In the genomic region with DNA sequence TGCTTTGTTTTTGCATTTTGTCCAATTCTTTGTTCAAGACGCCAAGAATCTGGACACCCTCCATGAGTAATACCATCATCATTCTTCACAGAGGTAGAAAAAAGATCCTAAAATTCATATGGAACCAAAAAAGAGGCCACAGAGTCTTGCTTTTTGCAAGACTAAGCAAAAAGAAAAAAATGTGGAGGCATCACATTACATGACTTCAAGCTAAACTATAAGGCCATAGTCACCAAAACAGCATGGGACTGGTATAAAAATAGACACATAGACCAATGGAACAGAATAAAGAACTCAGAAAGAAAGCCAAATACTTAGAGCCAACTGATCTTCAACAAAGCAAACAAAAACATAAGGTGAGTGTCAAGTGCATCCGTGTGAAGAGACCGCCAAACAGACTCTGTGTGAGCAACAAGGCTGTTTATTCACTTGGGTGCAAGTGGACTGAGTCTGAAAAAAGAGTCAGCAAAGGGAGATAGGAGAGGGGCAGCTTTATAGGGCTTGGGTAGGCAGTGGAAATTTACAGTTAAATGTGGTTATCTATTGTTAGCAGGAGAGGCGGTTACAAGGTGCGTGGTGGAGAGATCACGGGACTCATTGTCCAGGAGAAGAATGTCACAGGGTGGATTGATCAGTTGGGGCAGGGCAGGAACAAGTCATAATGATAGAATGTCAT, we compare ENCODE assay signal across 19 cellular contexts. TPM values are rescaled to one million over a fixed set of nuclear protein-coding genes. Genes with fewer than 3 reads are reported as not detected.
DNase-seq lines count a peak whose midpoint lies in the region; ATAC-seq and TF ChIP-seq lines count a peak whose summit lies in the region.
"Had no signal": no experiment of that assay in that cellular context is flagged by ENCODE, and none has a peak within 500 bp of the region (broad histone marks: within the 10 kb centered on the region; RNA-seq: fewer than 3 reads in every experiment).

No MANE protein-coding gene starts in this region.

- H3K36me3 ChIP-seq in brain microvascular endothelial cell (replicated peaks) (no peaks in the 10 kb centered on the region), osteoblast (ENCODE audit: insufficient read depth, low read length) (no peaks in the 10 kb centered on the region)

- H3K27ac Mint-ChIP-seq in activated CD8-positive, alpha-beta memory T cell treated with anti-CD3 and anti-CD28 coated beads, Interleukin-2, amount 10 ng/mL, durations not matched to agents 7 days and 5 days, result no peak overlapping the region
- H3K27ac Mint-ChIP-seq: activated naive CD8-positive, alpha-beta T cell; CD4-positive, alpha-beta memory T cell; IgD-negative memory B cell; stimulated activated naive B cell treated with anti-CD40 and anti-IgM and Interleukin-4, amounts not matched to agents 10 μg/mL and 1 μg/mL and 100 μg/mL, for 72 hours had no signal

- H3K4me3 Mint-ChIP-seq in activated CD8-positive, alpha-beta memory T cell treated with anti-CD3 and anti-CD28 coated beads, Interleukin-2, amount 10 ng/mL, durations not matched to agents 7 days and 5 days, result no peak overlapping the region
- H3K4me3 Mint-ChIP-seq: activated naive CD8-positive, alpha-beta T cell; CD4-positive, alpha-beta memory T cell; IgD-negative memory B cell; stimulated activated naive B cell treated with anti-CD40 and anti-IgM and Interleukin-4, amounts not matched to agents 10 μg/mL and 1 μg/mL and 100 μg/mL, for 72 hours had no signal

- H3K4me3 ChIP-seq in Jurkat, Clone E6-1 (ENCODE audit: low read length), result no peak overlapping the region
- no peak overlapping the region for H3K4me3 ChIP-seq in brain microvascular endothelial cell (ENCODE audit: low read depth, low read length)
- H3K4me3 ChIP-seq in osteoblast (ENCODE audit: insufficient read depth, low read length), result peak overlapping the region; percentile 42
- H3K4me3 ChIP-seq: PC-9 had no signal

- H2AFZ ChIP-seq in osteoblast (ENCODE audit: low read length), result peak overlapping the region; percentile 53
- H2AFZ ChIP-seq: PC-9 had no signal

- H3K27me3 Mint-ChIP-seq in activated CD8-positive, alpha-beta memory T cell treated with anti-CD3 and anti-CD28 coated beads, Interleukin-2, amount 10 ng/mL, durations not matched to agents 7 days and 5 days, result no peaks in the 10 kb centered on the region
- H3K27me3 Mint-ChIP-seq: activated naive CD8-positive, alpha-beta T cell; IgD-negative memory B cell; stimulated activated naive B cell treated with anti-CD40 and anti-IgM and Interleukin-4, amounts not matched to agents 10 μg/mL and 1 μg/mL and 100 μg/mL, for 72 hours had no signal

- intact Hi-C loops in left colon (cut with DNase I, micrococcal nuclease), result no loop called here

- ATAC-seq in left colon, result no peak
- ATAC-seq in activated CD8-positive, alpha-beta memory T cell treated with anti-CD3 and anti-CD28 coated beads, Interleukin-2, amount 10 ng/mL, durations not matched to agents 7 days and 5 days, result no peak
- ATAC-seq: stimulated activated naive B cell treated with anti-CD40 and anti-IgM and Interleukin-4, amounts not matched to agents 10 μg/mL and 1 μg/mL and 100 μg/mL, for 72 hours had no signal

- TF ChIP-seq CTCF in brain microvascular endothelial cell (IDR thresholded peaks at IDR 0.05; ENCODE audit: low read depth, low read length, missing control alignments) (no peak), osteoblast (IDR thresholded peaks at IDR 0.05; ENCODE audit: extremely low read depth, low read depth, low read length) (no peak), GM13977 (IDR thresholded peaks at IDR 0.05; ENCODE audit: extremely low read depth, insufficient read depth, missing control alignments) (no peak)

- H4K20me1 ChIP-seq in osteoblast (ENCODE audit: insufficient read depth, low read length), result no peaks in the 10 kb centered on the region

- DNase-seq in Caki2 (ENCODE audit: low read depth), result peak; percentile 17
- DNase-seq in Jurkat, Clone E6-1 (ENCODE audit: low read depth, low spot score), result peak; percentile 8
- DNase-seq in brain microvascular endothelial cell, result peak; percentile 7
- no peak for DNase-seq in osteoblast (ENCODE audit: insufficient read length, low spot score, missing footprints)
- no peak for DNase-seq in stimulated activated CD4-positive, alpha-beta T cell treated with anti-CD3 and anti-CD28 coated beads, Interleukin-12 subunit alpha, Interleukin-12 subunit beta, amount 100 ng/mL, for 4 hours
- DNase-seq in left colon, result no peak
- no peak for DNase-seq in activated CD8-positive, alpha-beta memory T cell treated with anti-CD3 and anti-CD28 coated beads, Interleukin-2, amount 10 ng/mL, durations not matched to agents 7 days and 5 days
- no peak for DNase-seq in GM13977 (ENCODE audit: low spot score)
- DNase-seq: CD4-positive, alpha-beta memory T cell; glutamatergic neuron; NCI-H2081; PC-9; stimulated activated naive B cell treated with anti-CD40 and anti-IgM and Interleukin-4, amounts not matched to agents 10 μg/mL and 1 μg/mL and 100 μg/mL, for 72 hours; T1000 had no signal

- H3K9me3 Mint-ChIP-seq in activated CD8-positive, alpha-beta memory T cell treated with anti-CD3 and anti-CD28 coated beads, Interleukin-2, amount 10 ng/mL, durations not matched to agents 7 days and 5 days (ENCODE audit: low read depth), result peaks cover 4% of the 10 kb centered on the region

- no peaks in the 10 kb centered on the region for H3K79me2 ChIP-seq in osteoblast (ENCODE audit: insufficient read depth, low read length)

- H3K4me1 ChIP-seq in osteoblast (ENCODE audit: insufficient read depth, low read length), result peaks cover 15% of the 10 kb centered on the region

- no peaks in the 10 kb centered on the region for H3K36me3 Mint-ChIP-seq in activated CD8-positive, alpha-beta memory T cell treated with anti-CD3 and anti-CD28 coated beads, Interleukin-2, amount 10 ng/mL, durations not matched to agents 7 days and 5 days
- H3K36me3 Mint-ChIP-seq: activated naive CD8-positive, alpha-beta T cell; CD4-positive, alpha-beta memory T cell; IgD-negative memory B cell had no signal

- H3K27ac ChIP-seq in brain microvascular endothelial cell (no peak overlapping the region), osteoblast (ENCODE audit: low read depth, low read length) (peak overlapping the region; percentile 28)
- H3K27ac ChIP-seq: PC-9 had no signal

- no peaks in the 10 kb centered on the region for H3K27me3 ChIP-seq in brain microvascular endothelial cell (replicated peaks)
- no peaks in the 10 kb centered on the region for H3K27me3 ChIP-seq in osteoblast (ENCODE audit: insufficient read depth, low read length)

- CTCF ChIA-PET in activated CD8-positive, alpha-beta memory T cell treated with anti-CD3 and anti-CD28 coated beads, Interleukin-2, amount 10 ng/mL, durations not matched to agents 7 days and 5 days (lab: Charles Lee), result no interaction called here

- H3K4me1 Mint-ChIP-seq in activated CD8-positive, alpha-beta memory T cell treated with anti-CD3 and anti-CD28 coated beads, Interleukin-2, amount 10 ng/mL, durations not matched to agents 7 days and 5 days, result no peaks in the 10 kb centered on the region
- H3K4me1 Mint-ChIP-seq: IgD-negative memory B cell; stimulated activated naive B cell treated with anti-CD40 and anti-IgM and Interleukin-4, amounts not matched to agents 10 μg/mL and 1 μg/mL and 100 μg/mL, for 72 hours had no signal

- H3K4me2 ChIP-seq in osteoblast (ENCODE audit: insufficient read depth, low read length), result peak overlapping the region; percentile 40

- in situ Hi-C loops in Caki2 (cut with HindIII; ENCODE audit: low pct_unique_long_range_greater_than_20kb, low sequenced_read_pairs), result no loop called here
- in situ Hi-C loops in brain microvascular endothelial cell (cut with HindIII; ENCODE audit: low pct_ligation_motif_present, low sequenced_read_pairs), result no loop called here
- in situ Hi-C loops in GM13977 (cut with MboI; ENCODE audit: low pct_unique_long_range_greater_than_20kb, low sequenced_read_pairs, unreplicated experiment), result no loop called here

- H3K9me3 ChIP-seq in osteoblast (ENCODE audit: low read depth, low read length), result no peaks in the 10 kb centered on the region

RNA-seq across cellular contexts. Expression of gene STRIT1, which starts 10.9 kb away (rescaled TPM):
- total RNA-seq in Caki2 (2014; rRNA removed; shearing (Covaris generic); ENCODE audit: low replicate concordance), result not detected in 2 replicates
- polyA plus RNA-seq in Jurkat, Clone E6-1 (2012; ENCODE audit: insufficient read depth, insufficient read length), result not detected
- total RNA-seq in osteoblast (not detected in 2 replicates), left colon (not detected)
- total RNA-seq in activated CD8-positive, alpha-beta memory T cell treated with anti-CD3 and anti-CD28 coated beads, Interleukin-2, amount 10 ng/mL, durations not matched to agents 7 days and 5 days, result not detected
- total RNA-seq: CD4-positive, alpha-beta memory T cell; dermis microvascular lymphatic vessel endothelial cell; H4; liver; PC-9 had no signal
- polyA plus RNA-seq: CD4-positive, alpha-beta memory T cell; IgD-negative memory B cell; liver had no signal

Comparison
In these comparisons a context has a peak if more than half of its experiments do, and no peak if none do; other contexts are left out.
1. DNase-seq: peak in Caki2 (single experiment), Jurkat, Clone E6-1 (single experiment) and brain microvascular endothelial cell (single experiment); none in osteoblast (single experiment), stimulated activated CD4-positive, alpha-beta T cell treated with anti-CD3 and anti-CD28 coated beads, Interleukin-12 subunit alpha, Interleukin-12 subunit beta, amount 100 ng/mL, for 4 hours (single experiment), left colon (0 of 2), activated CD8-positive, alpha-beta memory T cell treated with anti-CD3 and anti-CD28 coated beads, Interleukin-2, amount 10 ng/mL, durations not matched to agents 7 days and 5 days (single experiment) and GM13977 (single experiment).